1 cellular context compared by ENCODE assay signal in genomic region chr20:11935754-11936551, GRCh38.
TF ChIP-seq lines count a peak whose summit lies in the region.

No MANE protein-coding gene starts in this region.

TF ChIP-seq in HepG2, 621 proteins besides CTCF, POLR2A, EP300 and RAD21 (continued from another document and continues in another):
- TF ChIP-seq NFATC3 (CRISPR knock-in tag; IDR thresholded peaks at IDR 0.05) = no peak
- TF ChIP-seq NPAS2 (CRISPR knock-in tag; IDR thresholded peaks at IDR 0.05; ENCODE audit: borderline replicate concordance) = no peak
- TF ChIP-seq BCL3 (CRISPR knock-in tag; IDR thresholded peaks at IDR 0.05) = no peak
- TF ChIP-seq HCFC1 (IDR thresholded peaks at IDR 0.05; ENCODE audit: low read depth, low read length) = no peak
- TF ChIP-seq ZNF101 (CRISPR knock-in tag; IDR thresholded peaks at IDR 0.05; ENCODE audit: borderline replicate concordance, low read depth) = no peak
- TF ChIP-seq SP2 (CRISPR knock-in tag; IDR thresholded peaks at IDR 0.05) = no peak
- no peak for TF ChIP-seq MED8 (CRISPR knock-in tag; IDR thresholded peaks at IDR 0.05; ENCODE audit: insufficient replicate concordance)
- TF ChIP-seq, protein P1, sequence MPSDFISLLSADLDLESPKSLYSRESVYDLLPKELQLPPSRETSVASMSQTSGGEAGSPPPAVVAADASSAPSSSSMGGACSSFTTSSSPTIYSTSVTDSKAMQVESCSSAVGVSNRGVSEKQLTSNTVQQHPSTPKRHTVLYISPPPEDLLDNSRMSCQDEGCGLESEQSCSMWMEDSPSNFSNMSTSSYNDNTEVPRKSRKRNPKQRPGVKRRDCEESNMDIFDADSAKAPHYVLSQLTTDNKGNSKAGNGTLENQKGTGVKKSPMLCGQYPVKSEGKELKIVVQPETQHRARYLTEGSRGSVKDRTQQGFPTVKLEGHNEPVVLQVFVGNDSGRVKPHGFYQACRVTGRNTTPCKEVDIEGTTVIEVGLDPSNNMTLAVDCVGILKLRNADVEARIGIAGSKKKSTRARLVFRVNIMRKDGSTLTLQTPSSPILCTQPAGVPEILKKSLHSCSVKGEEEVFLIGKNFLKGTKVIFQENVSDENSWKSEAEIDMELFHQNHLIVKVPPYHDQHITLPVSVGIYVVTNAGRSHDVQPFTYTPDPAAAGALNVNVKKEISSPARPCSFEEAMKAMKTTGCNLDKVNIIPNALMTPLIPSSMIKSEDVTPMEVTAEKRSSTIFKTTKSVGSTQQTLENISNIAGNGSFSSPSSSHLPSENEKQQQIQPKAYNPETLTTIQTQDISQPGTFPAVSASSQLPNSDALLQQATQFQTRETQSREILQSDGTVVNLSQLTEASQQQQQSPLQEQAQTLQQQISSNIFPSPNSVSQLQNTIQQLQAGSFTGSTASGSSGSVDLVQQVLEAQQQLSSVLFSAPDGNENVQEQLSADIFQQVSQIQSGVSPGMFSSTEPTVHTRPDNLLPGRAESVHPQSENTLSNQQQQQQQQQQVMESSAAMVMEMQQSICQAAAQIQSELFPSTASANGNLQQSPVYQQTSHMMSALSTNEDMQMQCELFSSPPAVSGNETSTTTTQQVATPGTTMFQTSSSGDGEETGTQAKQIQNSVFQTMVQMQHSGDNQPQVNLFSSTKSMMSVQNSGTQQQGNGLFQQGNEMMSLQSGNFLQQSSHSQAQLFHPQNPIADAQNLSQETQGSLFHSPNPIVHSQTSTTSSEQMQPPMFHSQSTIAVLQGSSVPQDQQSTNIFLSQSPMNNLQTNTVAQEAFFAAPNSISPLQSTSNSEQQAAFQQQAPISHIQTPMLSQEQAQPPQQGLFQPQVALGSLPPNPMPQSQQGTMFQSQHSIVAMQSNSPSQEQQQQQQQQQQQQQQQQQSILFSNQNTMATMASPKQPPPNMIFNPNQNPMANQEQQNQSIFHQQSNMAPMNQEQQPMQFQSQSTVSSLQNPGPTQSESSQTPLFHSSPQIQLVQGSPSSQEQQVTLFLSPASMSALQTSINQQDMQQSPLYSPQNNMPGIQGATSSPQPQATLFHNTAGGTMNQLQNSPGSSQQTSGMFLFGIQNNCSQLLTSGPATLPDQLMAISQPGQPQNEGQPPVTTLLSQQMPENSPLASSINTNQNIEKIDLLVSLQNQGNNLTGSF (CRISPR knock-in tag; IDR thresholded peaks at IDR 0.05) = no peak
- TF ChIP-seq, protein P2, sequence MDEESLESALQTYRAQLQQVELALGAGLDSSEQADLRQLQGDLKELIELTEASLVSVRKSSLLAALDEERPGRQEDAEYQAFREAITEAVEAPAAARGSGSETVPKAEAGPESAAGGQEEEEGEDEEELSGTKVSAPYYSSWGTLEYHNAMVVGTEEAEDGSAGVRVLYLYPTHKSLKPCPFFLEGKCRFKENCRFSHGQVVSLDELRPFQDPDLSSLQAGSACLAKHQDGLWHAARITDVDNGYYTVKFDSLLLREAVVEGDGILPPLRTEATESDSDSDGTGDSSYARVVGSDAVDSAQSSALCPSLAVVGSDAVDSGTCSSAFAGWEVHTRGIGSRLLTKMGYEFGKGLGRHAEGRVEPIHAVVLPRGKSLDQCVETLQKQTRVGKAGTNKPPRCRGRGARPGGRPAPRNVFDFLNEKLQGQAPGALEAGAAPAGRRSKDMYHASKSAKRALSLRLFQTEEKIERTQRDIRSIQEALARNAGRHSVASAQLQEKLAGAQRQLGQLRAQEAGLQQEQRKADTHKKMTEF (CRISPR knock-in tag; IDR thresholded peaks at IDR 0.05) = no peak
- no peak for TF ChIP-seq CREBL2 (CRISPR knock-in tag; IDR thresholded peaks at IDR 0.05; ENCODE audit: borderline replicate concordance)
- no peak for TF ChIP-seq YEATS2 (CRISPR knock-in tag; IDR thresholded peaks at IDR 0.05; ENCODE audit: borderline replicate concordance)
- TF ChIP-seq ZNF333 (CRISPR knock-in tag; IDR thresholded peaks at IDR 0.05; ENCODE audit: borderline replicate concordance) = no peak
- TF ChIP-seq ZNF841 (CRISPR knock-in tag; IDR thresholded peaks at IDR 0.05; ENCODE audit: borderline replicate concordance) = no peak
- TF ChIP-seq SALL1 (CRISPR knock-in tag; IDR thresholded peaks at IDR 0.05) = peak; percentile 65; the same call in 1 of the 2 replicates
- TF ChIP-seq SOX6 (IDR thresholded peaks at IDR 0.05) = no peak
- TF ChIP-seq SOX6 (CRISPR knock-in tag; IDR thresholded peaks at IDR 0.05) = peak; percentile 27; the same call in 1 of the 2 replicates
- 0 out of 2 replicates have a peak, but pooled peaks have one; percentile 42 for TF ChIP-seq ARNTL (CRISPR knock-in tag; IDR thresholded peaks at IDR 0.05)
- TF ChIP-seq ZC3H4 (CRISPR knock-in tag; IDR thresholded peaks at IDR 0.05; ENCODE audit: borderline replicate concordance) = no peak
- TF ChIP-seq, protein P3, sequence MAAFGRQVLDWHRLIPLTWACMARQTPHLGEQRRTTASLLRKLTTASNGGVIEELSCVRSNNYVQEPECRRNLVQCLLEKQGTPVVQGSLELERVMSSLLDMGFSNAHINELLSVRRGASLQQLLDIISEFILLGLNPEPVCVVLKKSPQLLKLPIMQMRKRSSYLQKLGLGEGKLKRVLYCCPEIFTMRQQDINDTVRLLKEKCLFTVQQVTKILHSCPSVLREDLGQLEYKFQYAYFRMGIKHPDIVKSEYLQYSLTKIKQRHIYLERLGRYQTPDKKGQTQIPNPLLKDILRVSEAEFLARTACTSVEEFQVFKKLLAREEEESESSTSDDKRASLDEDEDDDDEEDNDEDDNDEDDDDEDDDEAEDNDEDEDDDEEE (CRISPR knock-in tag; IDR thresholded peaks at IDR 0.05) = 0 out of 2 replicates have a peak, but pooled peaks have one; percentile 24
- TF ChIP-seq ARID4A (CRISPR knock-in tag; IDR thresholded peaks at IDR 0.05; ENCODE audit: borderline replicate concordance) = 0 out of 2 replicates have a peak, but pooled peaks have one; percentile 20
- TF ChIP-seq ZNF20 (CRISPR knock-in tag; IDR thresholded peaks at IDR 0.05) = no peak
- TF ChIP-seq NBN (conservative IDR thresholded peaks at IDR 0.05) = no peak
- TF ChIP-seq ZBTB8A (CRISPR knock-in tag; IDR thresholded peaks at IDR 0.05; ENCODE audit: borderline replicate concordance, low read depth) = no peak
- no peak for TF ChIP-seq REXO4 (CRISPR knock-in tag; IDR thresholded peaks at IDR 0.05; ENCODE audit: borderline replicate concordance)
- TF ChIP-seq ZSCAN29 (CRISPR knock-in tag; conservative IDR thresholded peaks at IDR 0.05) = no peak
- no peak for TF ChIP-seq ZNF615 (CRISPR knock-in tag; IDR thresholded peaks at IDR 0.05; ENCODE audit: borderline replicate concordance)
- no peak for TF ChIP-seq ZNF766 (CRISPR knock-in tag; IDR thresholded peaks at IDR 0.05; ENCODE audit: borderline replicate concordance)
- no peak for TF ChIP-seq EEA1 (CRISPR knock-in tag; IDR thresholded peaks at IDR 0.05; ENCODE audit: borderline replicate concordance)
- no peak for TF ChIP-seq HIVEP1 (CRISPR knock-in tag; IDR thresholded peaks at IDR 0.05)
- no peak for TF ChIP-seq ZNF121 (CRISPR knock-in tag; IDR thresholded peaks at IDR 0.05)
- no peak for TF ChIP-seq ZFP62 (CRISPR knock-in tag; IDR thresholded peaks at IDR 0.05)
- no peak for TF ChIP-seq MXD4 (CRISPR knock-in tag; IDR thresholded peaks at IDR 0.05)
- peak; percentile 15; the same call in 1 of the 2 replicates for TF ChIP-seq SAP130 (CRISPR knock-in tag; IDR thresholded peaks at IDR 0.05; ENCODE audit: low read depth)
- TF ChIP-seq HNF4G (IDR thresholded peaks at IDR 0.05; ENCODE audit: borderline replicate concordance, low read depth, low read length) = 0 out of 2 replicates have a peak, but pooled peaks have one; percentile 30
- TF ChIP-seq HNF4G (CRISPR knock-in tag; IDR thresholded peaks at IDR 0.05; ENCODE audit: borderline replicate concordance, low read depth) = 0 out of 2 replicates have a peak, but pooled peaks have one; percentile 5
- TF ChIP-seq SRY (CRISPR knock-in tag; IDR thresholded peaks at IDR 0.05) = no peak
- TF ChIP-seq ZNF567 (CRISPR knock-in tag; IDR thresholded peaks at IDR 0.05; ENCODE audit: borderline replicate concordance) = no peak
- TF ChIP-seq TOE1 (CRISPR knock-in tag; IDR thresholded peaks at IDR 0.05) = no peak
- peak in 1 of 2 experiments; percentile 7; a peak in 1 of 4 replicates for TF ChIP-seq NR2F1 (CRISPR knock-in tag; IDR thresholded peaks at IDR 0.05)
- no peak for TF ChIP-seq ZNF761 (CRISPR knock-in tag; conservative IDR thresholded peaks at IDR 0.05)
- TF ChIP-seq ZNF367 (CRISPR knock-in tag; IDR thresholded peaks at IDR 0.05; ENCODE audit: borderline replicate concordance) = no peak
- no peak for TF ChIP-seq NCOR1 (IDR thresholded peaks at IDR 0.05; ENCODE audit: borderline replicate concordance, low read length)
- no peak for TF ChIP-seq CREB3 (CRISPR knock-in tag; IDR thresholded peaks at IDR 0.05)
- TF ChIP-seq YEATS4 (CRISPR knock-in tag; IDR thresholded peaks at IDR 0.05; ENCODE audit: borderline replicate concordance) = no peak
- no peak for TF ChIP-seq ZNF644 (CRISPR knock-in tag; IDR thresholded peaks at IDR 0.05; ENCODE audit: low read depth)
- TF ChIP-seq NCOA2 (CRISPR knock-in tag; IDR thresholded peaks at IDR 0.05) = no peak
- TF ChIP-seq RAD51 (IDR thresholded peaks at IDR 0.05; ENCODE audit: borderline replicate concordance) = no peak
- no peak for TF ChIP-seq E2F2 (CRISPR knock-in tag; IDR thresholded peaks at IDR 0.05; ENCODE audit: borderline replicate concordance)
- peak; percentile 46; the same call in 1 of the 2 replicates for TF ChIP-seq ETV5 (CRISPR knock-in tag; IDR thresholded peaks at IDR 0.05; ENCODE audit: borderline replicate concordance)
- TF ChIP-seq CSRNP2 (CRISPR knock-in tag; conservative IDR thresholded peaks at IDR 0.05; ENCODE audit: low read depth) = no peak
